Comparison of ENCODE assay signal across 19 cellular contexts in genomic region chr13:97191143-97191542, GRCh38. TPM values are rescaled to one million over a fixed set of nuclear protein-coding genes. Genes with fewer than 3 reads are reported as not detected.
DNase-seq lines count a peak whose midpoint lies in the region; ATAC-seq and TF ChIP-seq lines count a peak whose summit lies in the region.
"Had no signal": no experiment of that assay in that cellular context is flagged by ENCODE, and none has a peak within 500 bp of the region (broad histone marks: within the 10 kb centered on the region; RNA-seq: fewer than 3 reads in every experiment).

No MANE protein-coding gene starts in this region.

- no peaks in the 10 kb centered on the region for H3K27me3 ChIP-seq in PC-9 (ENCODE audit: insufficient read depth, low read depth)
- no peaks in the 10 kb centered on the region for H3K27me3 ChIP-seq in skeletal muscle satellite cell (ENCODE audit: control insufficient read depth, insufficient read depth, low read length)
- no peaks in the 10 kb centered on the region for H3K27me3 ChIP-seq in tibial artery
- H3K27me3 ChIP-seq: cardiac muscle cell, esophagus squamous epithelium, SJSA1 had no signal

- H3K9ac ChIP-seq in skeletal muscle satellite cell (ENCODE audit: low read depth, low read length), result no peak overlapping the region
- H3K9ac ChIP-seq: GM23248 had no signal

- CTCF ChIA-PET in PC-9 (lab: Charles Lee), result interaction anchor here (0.9 kb wide), 1 partner anchor 48 kb away, joined by 4 read pairs; no protein-coding TSS in a partner anchor

- 0 out of 2 replicates have a peak, but pooled peaks cover 7% of the 10 kb centered on the region for H3K79me2 ChIP-seq in PC-9 (ENCODE audit: low read depth)

- H3K9me2 ChIP-seq in PC-9 (ENCODE audit: insufficient read depth), result no peaks in the 10 kb centered on the region

- H3K36me3 ChIP-seq in PC-9 (ENCODE audit: low read depth) (peaks cover 3% of the 10 kb centered on the region; the same call in 1 of the 2 replicates), skeletal muscle satellite cell (ENCODE audit: insufficient read depth, low read length) (no peaks in the 10 kb centered on the region), tibial artery (no peaks in the 10 kb centered on the region)
- H3K36me3 ChIP-seq: cardiac muscle cell, esophagus squamous epithelium, SJSA1 had no signal

- no peak for TF ChIP-seq CTCF in PC-9 (conservative IDR thresholded peaks at IDR 0.05)
- no peak for TF ChIP-seq CTCF in tibial artery (IDR thresholded peaks at IDR 0.05)

- no peak for DNase-seq in PC-9
- DNase-seq in left colon, result peak; percentile 25 to 29
- DNase-seq in SK-N-DZ (ENCODE audit: low spot score), result no peak
- DNase-seq in tibial artery, result no peak
- DNase-seq: activated CD4-positive, alpha-beta T cell treated with anti-CD3 and anti-CD28 coated beads, Interleukin-2, amount 50 U/mL, for 4 hours; DMS79; esophagus squamous epithelium; GM23248; left cardiac atrium; NCI-H2081 treated with DMSO at 0.1 percent for 48 hours; nephron progenitor cell; stimulated activated CD4-positive, alpha-beta T cell treated with anti-CD3 and anti-CD28 coated beads, Interleukin-4, amount 100 ng/mL, for 1 hour; stimulated activated naive CD8-positive, alpha-beta T cell treated with anti-CD3 and anti-CD28 coated beads, Interleukin-15, Interleukin-2, amounts not matched to agents 100 U/mL and 50 U/mL, for 24 hours had no signal

- peak overlapping the region; percentile 75; the same call in 1 of the 2 replicates for H3K4me2 ChIP-seq in PC-9
- peak overlapping the region; percentile 16 for H3K4me2 ChIP-seq in skeletal muscle satellite cell (ENCODE audit: low read length)

- H3K27ac ChIP-seq in PC-9, result peak overlapping the region; percentile 85; the same call in 1 of the 2 replicates
- H3K27ac ChIP-seq in angular gyrus (ENCODE audit: low read depth, low read length), result peak overlapping the region; percentile 47
- no peak overlapping the region for H3K27ac ChIP-seq in tibial artery
- H3K27ac ChIP-seq: cardiac muscle cell, esophagus squamous epithelium, GM23248, SJSA1 had no signal

- H3F3A ChIP-seq in PC-9 (ENCODE audit: insufficient read depth, low read depth), result peaks cover 28% of the 10 kb centered on the region

- H3K4me1 ChIP-seq in PC-9 (replicated peaks; ENCODE audit: insufficient read depth) (peaks cover 61% of the 10 kb centered on the region), skeletal muscle satellite cell (ENCODE audit: control insufficient read depth, insufficient read depth, low read length) (peaks cover 20% of the 10 kb centered on the region), tibial artery (no peaks in the 10 kb centered on the region)
- H3K4me1 ChIP-seq: esophagus squamous epithelium had no signal

- H3K4me3 ChIP-seq in PC-9, result no peak overlapping the region
- H3K4me3 ChIP-seq in skeletal muscle satellite cell (ENCODE audit: low read length), result no peak overlapping the region
- no peak overlapping the region for H3K4me3 ChIP-seq in tibial artery
- H3K4me3 ChIP-seq: cardiac muscle cell, esophagus squamous epithelium, GM12878, GM23248, SJSA1 had no signal

- no TSS peak for BruUV-seq in PC-9 (replicated peaks; lab: Mats Ljungman, UMichigan)

- no peaks in the 10 kb centered on the region for H4K20me1 ChIP-seq in PC-9 (ENCODE audit: insufficient read depth)

- ATAC-seq in left colon (peak; percentile 78), HG03439 (IDR thresholded peaks at IDR 0.05; ENCODE audit: unreplicated experiment) (no peak)
- ATAC-seq: GM12878; left cardiac atrium; stimulated activated naive CD8-positive, alpha-beta T cell treated with anti-CD3 and anti-CD28 coated beads, Interleukin-15, Interleukin-2, amounts not matched to agents 100 U/mL and 50 U/mL, for 24 hours had no signal

- H3K9me3 ChIP-seq in PC-9 (ENCODE audit: insufficient read depth, low read depth) (no peaks in the 10 kb centered on the region; the same call in 1 of the 2 replicates), skeletal muscle satellite cell (replicated peaks; ENCODE audit: low read length) (no peaks in the 10 kb centered on the region), tibial artery (no peaks in the 10 kb centered on the region)
- H3K9me3 ChIP-seq: esophagus squamous epithelium, SJSA1 had no signal

- POLR2A ChIA-PET in PC-9 (lab: Charles Lee; ENCODE audit: unreplicated experiment), result interaction anchor here (0.6 kb wide), 2 partner anchors 33 to 121 kb away, joined by 6 to 13 read pairs; no protein-coding TSS in a partner anchor

- intact Hi-C loops in PC-9 (cut with micrococcal nuclease; ENCODE audit: unreplicated experiment) (no loop called here), left colon (cut with DNase I, micrococcal nuclease) (no loop called here), tibial artery (cut with DNase I; ENCODE audit: low total_unique reads) (no loop called here)

- H2AFZ ChIP-seq in PC-9, result no peak overlapping the region
- H2AFZ ChIP-seq: GM23248 had no signal

RNA-seq across cellular contexts. Expression of gene MBNL2, which starts 31.0 kb away (rescaled TPM):
- 57.7 and 91.3 TPM in 2 replicates for total RNA-seq in PC-9 (2021)
- 10 to 100 TPM; 31.4 to 50.1 TPM for total RNA-seq in left colon
- total RNA-seq in skeletal muscle satellite cell (2012; rRNA removed), result 28.6 and 29.7 TPM in 2 replicates
- 18.6 and 21.7 TPM in 2 replicates for polyA plus RNA-seq in SK-N-DZ (2014; cell fraction: cytosol; rRNA removed)
- 28.6 and 35.0 TPM in 2 replicates for polyA plus RNA-seq in SK-N-DZ (2014; cell fraction: nucleus; rRNA removed)

Comparison
In these comparisons a context has a peak if more than half of its experiments do, and no peak if none do; other contexts are left out.
1. DNase-seq: peak in left colon (2 of 2); none in PC-9 (0 of 2), SK-N-DZ (single experiment) and tibial artery (0 of 2).
2. H3K27ac ChIP-seq: peak in PC-9 (single experiment) and angular gyrus (single experiment); none in tibial artery (0 of 2).